ENCODE assay signal across 1 cellular context in genomic region chr5:69368458-69369368, GRCh38.
TF ChIP-seq lines count a peak whose summit lies in the region.

No MANE protein-coding gene starts in this region.

TF ChIP-seq in K562, 482 proteins besides CTCF, POLR2A, EP300 and RAD21 (continued from another document):
- TF ChIP-seq, protein P1, sequence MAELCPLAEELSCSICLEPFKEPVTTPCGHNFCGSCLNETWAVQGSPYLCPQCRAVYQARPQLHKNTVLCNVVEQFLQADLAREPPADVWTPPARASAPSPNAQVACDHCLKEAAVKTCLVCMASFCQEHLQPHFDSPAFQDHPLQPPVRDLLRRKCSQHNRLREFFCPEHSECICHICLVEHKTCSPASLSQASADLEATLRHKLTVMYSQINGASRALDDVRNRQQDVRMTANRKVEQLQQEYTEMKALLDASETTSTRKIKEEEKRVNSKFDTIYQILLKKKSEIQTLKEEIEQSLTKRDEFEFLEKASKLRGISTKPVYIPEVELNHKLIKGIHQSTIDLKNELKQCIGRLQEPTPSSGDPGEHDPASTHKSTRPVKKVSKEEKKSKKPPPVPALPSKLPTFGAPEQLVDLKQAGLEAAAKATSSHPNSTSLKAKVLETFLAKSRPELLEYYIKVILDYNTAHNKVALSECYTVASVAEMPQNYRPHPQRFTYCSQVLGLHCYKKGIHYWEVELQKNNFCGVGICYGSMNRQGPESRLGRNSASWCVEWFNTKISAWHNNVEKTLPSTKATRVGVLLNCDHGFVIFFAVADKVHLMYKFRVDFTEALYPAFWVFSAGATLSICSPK (IDR thresholded peaks at IDR 0.05; ENCODE audit: borderline replicate concordance), result 0 out of 2 replicates have a peak, but pooled peaks have one; percentile 22
- TF ChIP-seq NONO (IDR thresholded peaks at IDR 0.05; ENCODE audit: low read depth in 2 of 2, low read length in 1 of 2), result peak in 1 of 2 experiments; percentile 76; a peak in 1 of 4 replicates
- TF ChIP-seq, protein P2, sequence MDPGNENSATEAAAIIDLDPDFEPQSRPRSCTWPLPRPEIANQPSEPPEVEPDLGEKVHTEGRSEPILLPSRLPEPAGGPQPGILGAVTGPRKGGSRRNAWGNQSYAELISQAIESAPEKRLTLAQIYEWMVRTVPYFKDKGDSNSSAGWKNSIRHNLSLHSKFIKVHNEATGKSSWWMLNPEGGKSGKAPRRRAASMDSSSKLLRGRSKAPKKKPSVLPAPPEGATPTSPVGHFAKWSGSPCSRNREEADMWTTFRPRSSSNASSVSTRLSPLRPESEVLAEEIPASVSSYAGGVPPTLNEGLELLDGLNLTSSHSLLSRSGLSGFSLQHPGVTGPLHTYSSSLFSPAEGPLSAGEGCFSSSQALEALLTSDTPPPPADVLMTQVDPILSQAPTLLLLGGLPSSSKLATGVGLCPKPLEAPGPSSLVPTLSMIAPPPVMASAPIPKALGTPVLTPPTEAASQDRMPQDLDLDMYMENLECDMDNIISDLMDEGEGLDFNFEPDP (CRISPR knock-in tag; IDR thresholded peaks at IDR 0.05), result no peak
- TF ChIP-seq, protein P3, sequence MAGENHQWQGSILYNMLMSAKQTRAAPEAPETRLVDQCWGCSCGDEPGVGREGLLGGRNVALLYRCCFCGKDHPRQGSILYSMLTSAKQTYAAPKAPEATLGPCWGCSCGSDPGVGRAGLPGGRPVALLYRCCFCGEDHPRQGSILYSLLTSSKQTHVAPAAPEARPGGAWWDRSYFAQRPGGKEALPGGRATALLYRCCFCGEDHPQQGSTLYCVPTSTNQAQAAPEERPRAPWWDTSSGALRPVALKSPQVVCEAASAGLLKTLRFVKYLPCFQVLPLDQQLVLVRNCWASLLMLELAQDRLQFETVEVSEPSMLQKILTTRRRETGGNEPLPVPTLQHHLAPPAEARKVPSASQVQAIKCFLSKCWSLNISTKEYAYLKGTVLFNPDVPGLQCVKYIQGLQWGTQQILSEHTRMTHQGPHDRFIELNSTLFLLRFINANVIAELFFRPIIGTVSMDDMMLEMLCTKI (IDR thresholded peaks at IDR 0.05; ENCODE audit: partially characterized antibody), result no peak
- no peak for TF ChIP-seq HEY1 (CRISPR knock-in tag; IDR thresholded peaks at IDR 0.05; ENCODE audit: borderline replicate concordance)
- TF ChIP-seq CC2D1A (IDR thresholded peaks at IDR 0.05), result 0 out of 2 replicates have a peak, but pooled peaks have one; percentile 14
